ENCODE assay signal across 1 cellular context in genomic region chr9:105158898-105159297, GRCh38.
TF ChIP-seq lines count a peak whose summit lies in the region.

No MANE protein-coding gene starts in this region.

TF ChIP-seq in K562, 482 proteins besides CTCF, POLR2A, EP300 and RAD21:
- TF ChIP-seq ZBTB40 (IDR thresholded peaks at IDR 0.05) (peak; percentile 71), ZBTB40 (CRISPR knock-in tag; IDR thresholded peaks at IDR 0.05) (no peak), HSF4 (CRISPR knock-in tag; IDR thresholded peaks at IDR 0.05; ENCODE audit: borderline replicate concordance) (no peak), TEAD2 (tag; IDR thresholded peaks at IDR 0.05) (no peak), PHF20 (IDR thresholded peaks at IDR 0.05; ENCODE audit: partially characterized antibody) (no peak)
